10 cellular contexts compared by ENCODE assay signal in the genomic region with DNA sequence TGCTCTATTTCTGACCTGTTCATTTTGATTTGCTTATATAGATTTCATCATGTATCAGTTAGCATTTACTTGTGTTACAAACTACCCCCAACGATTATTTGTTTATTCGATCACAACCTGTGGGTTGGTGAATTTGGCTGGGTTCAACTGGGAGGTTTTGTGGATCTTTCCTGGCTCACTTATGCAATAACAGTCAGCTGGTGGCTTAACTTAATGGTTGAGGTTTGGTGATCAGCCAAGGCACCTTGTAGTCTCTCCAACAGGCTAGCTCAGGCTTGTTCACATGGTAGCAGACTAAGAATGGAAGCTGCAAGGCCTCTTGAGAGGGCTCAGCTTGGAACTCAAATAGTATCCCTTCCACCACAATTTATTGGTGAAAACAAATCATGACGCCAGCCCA. TPM values are rescaled to one million over a fixed set of nuclear protein-coding genes. Genes with fewer than 3 reads are reported as not detected.
DNase-seq lines count a peak whose midpoint lies in the region; ATAC-seq and TF ChIP-seq lines count a peak whose summit lies in the region.
"Had no signal": no experiment of that assay in that cellular context is flagged by ENCODE, and none has a peak within 500 bp of the region (broad histone marks: within the 10 kb centered on the region; RNA-seq: fewer than 3 reads in every experiment).

No MANE protein-coding gene starts in this region.

- ATAC-seq in HG03571 (IDR thresholded peaks at IDR 0.05; ENCODE audit: unreplicated experiment) = no peak
- ATAC-seq: GM12878 had no signal

- H3K4me3 Mint-ChIP-seq in HFFc6 (no peak overlapping the region), endodermal cell (no peak overlapping the region)
- H3K4me3 Mint-ChIP-seq: neural progenitor cell had no signal

- no peak overlapping the region for H3K9ac ChIP-seq in endodermal cell (ENCODE audit: extremely low read depth, low read length, poor library complexity, severe bottlenecking)
- H3K9ac ChIP-seq: neural progenitor cell had no signal

- H3K4me3 ChIP-seq in cardiac fibroblast (replicated peaks in 1 of 2; ENCODE audit: low read depth in 2 of 2, low read length in 2 of 2) = no peak overlapping the region
- H3K4me3 ChIP-seq in endodermal cell (ENCODE audit: low read length) = no peak overlapping the region
- H3K4me3 ChIP-seq: cardiac muscle cell, GM12878, neural progenitor cell had no signal

- peaks cover 7% of the 10 kb centered on the region for H3K4me1 Mint-ChIP-seq in HFFc6 (ENCODE audit: low read depth)
- no peaks in the 10 kb centered on the region for H3K4me1 Mint-ChIP-seq in endodermal cell
- H3K4me1 Mint-ChIP-seq: neural progenitor cell had no signal

- DNase-seq in HFFc6 (peak; percentile 52), NCI-H226 (peak; percentile 71), cardiac fibroblast (ENCODE audit: low read depth in 2 of 2) (peak; percentile 69 to 82), stromal cell of bone marrow (ENCODE audit: low read depth) (peak; percentile 95), endodermal cell (no peak)
- no peak for DNase-seq in activated naive CD4-positive, alpha-beta T cell (lab: John Stamatoyannopoulos, UW)

- no peak overlapping the region for H3K27ac Mint-ChIP-seq in HFFc6
- no peak overlapping the region for H3K27ac Mint-ChIP-seq in endodermal cell
- H3K27ac Mint-ChIP-seq: neural progenitor cell had no signal

- TF ChIP-seq CTCF in HFFc6 (IDR thresholded peaks at IDR 0.05) = no peak
- no peak for TF ChIP-seq CTCF in cardiac fibroblast (IDR thresholded peaks at IDR 0.05; ENCODE audit: low read depth, low read length)
- TF ChIP-seq CTCF in endodermal cell (conservative IDR thresholded peaks at IDR 0.05) = no peak

- 0 out of 2 replicates have a peak, but pooled peaks cover 5% of the 10 kb centered on the region for H3K36me3 Mint-ChIP-seq in HFFc6 (ENCODE audit: low read depth)
- no peaks in the 10 kb centered on the region for H3K36me3 Mint-ChIP-seq in endodermal cell (ENCODE audit: low read depth)
- H3K36me3 Mint-ChIP-seq: neural progenitor cell had no signal

- H3K4me1 ChIP-seq in endodermal cell (ENCODE audit: control insufficient read depth, insufficient read depth, low read length) = peaks cover 4% of the 10 kb centered on the region

- H3K36me3 ChIP-seq in endodermal cell (ENCODE audit: control insufficient read depth, insufficient read depth, low read length) = no peaks in the 10 kb centered on the region
- H3K36me3 ChIP-seq: cardiac muscle cell, neural progenitor cell had no signal

- H3K27me3 ChIP-seq in endodermal cell (ENCODE audit: control insufficient read depth, insufficient read depth, low read length, poor library complexity, severe bottlenecking) = no peaks in the 10 kb centered on the region
- H3K27me3 ChIP-seq: cardiac muscle cell, neural progenitor cell had no signal

- H3K27me3 Mint-ChIP-seq in HFFc6 (ENCODE audit: insufficient read depth) (no peaks in the 10 kb centered on the region), endodermal cell (ENCODE audit: insufficient read depth) (no peaks in the 10 kb centered on the region)

- no peaks in the 10 kb centered on the region for H3K9me3 ChIP-seq in endodermal cell (ENCODE audit: control insufficient read depth, low read length)

- H3K9me3 Mint-ChIP-seq in HFFc6 (no peaks in the 10 kb centered on the region), endodermal cell (no peaks in the 10 kb centered on the region)

- H3K27ac ChIP-seq in endodermal cell (ENCODE audit: low read depth, low read length) = no peak overlapping the region
- H3K27ac ChIP-seq: cardiac muscle cell, neural progenitor cell had no signal

- WGBS in endodermal cell (ENCODE audit: insufficient coverage in 1 of 2, insufficient read length in 1 of 2), 2 experiments = 60 to 87% methylated on average over 2 to 3 of the region's 3 CpGs

RNA-seq across cellular contexts. Expression of a gene that starts 5.4 kb away (rescaled TPM):
- total RNA-seq in HFFc6 (2021; fragmentation: NEBNext Ultra II Directional; extraction: Animal tissue kit (Norgen Biotek cat#: 25700)) = 10 to 100 TPM; 60.3 to 69.0 (median 64.8) TPM
- 100 to 1,000 TPM; 114 to 126 TPM for total RNA-seq in endodermal cell
- polyA plus RNA-seq in endodermal cell (2013, experiment 1 of 2) = 79.0 TPM
- polyA plus RNA-seq in endodermal cell (2013, experiment 2 of 2) = 74.6 TPM

Comparison
In these comparisons a context has a peak if more than half of its experiments do, and no peak if none do; other contexts are left out.
1. DNase-seq: peak in HFFc6 (single experiment), NCI-H226 (single experiment), cardiac fibroblast (2 of 2) and stromal cell of bone marrow (single experiment); none in endodermal cell (single experiment) and activated naive CD4-positive, alpha-beta T cell (0 of 4).